ENCODE assay signal across 17 cellular contexts in genomic region chr1:7528386-7529031, GRCh38.
DNase-seq lines count a peak whose midpoint lies in the region; ATAC-seq and FAIRE-seq lines count a peak whose summit lies in the region.
"Had no signal": no experiment of that assay in that cellular context is flagged by ENCODE, and none has a peak within 500 bp of the region (broad histone marks: within the 10 kb centered on the region; RNA-seq: fewer than 3 reads in every experiment).

No MANE protein-coding gene starts in this region.

- DNase-seq in AG20443 (ENCODE audit: low spot score) = peak; percentile 55
- peak; percentile 65 for DNase-seq in NCI-H226
- DNase-seq in dedifferentiated amniotic fluid mesenchymal stem cell (ENCODE audit: extremely low spot score) = peak; percentile 23
- DNase-seq in posterior vena cava (ENCODE audit: low spot score) = peak; percentile 22
- no peak for DNase-seq in HT-29 (ENCODE audit: low spot score)
- DNase-seq in urothelium cell line (ENCODE audit: low spot score) = no peak
- DNase-seq: CD4-positive, alpha-beta memory T cell; DMS79 treated with DMSO at 0.1 percent for 48 hours; H9; Kasumi-1; NCI-H1417; NCI-H1930; NCI-H526 treated with DMSO at 0.1 percent for 48 hours; PC-3 had no signal

- ATAC-seq in HG03439 (IDR thresholded peaks at IDR 0.05; ENCODE audit: unreplicated experiment) (no peak), GM21786 (IDR thresholded peaks at IDR 0.05; ENCODE audit: unreplicated experiment) (no peak)
- ATAC-seq: PC-3 had no signal

- intact Hi-C loops in posterior vena cava (cut with DNase I) = no loop called here

- FAIRE-seq in urothelium cell line (lab: Jason Lieb, UNC) = no peak
- FAIRE-seq: A549 had no signal

Comparison
In these comparisons a context has a peak if more than half of its experiments do, and no peak if none do; other contexts are left out.
1. DNase-seq: peak in AG20443 (single experiment), NCI-H226 (single experiment), dedifferentiated amniotic fluid mesenchymal stem cell (single experiment) and posterior vena cava (single experiment); none in HT-29 (single experiment) and urothelium cell line (single experiment).